Comparison of ENCODE assay signal across 21 cellular contexts in the genomic region with DNA sequence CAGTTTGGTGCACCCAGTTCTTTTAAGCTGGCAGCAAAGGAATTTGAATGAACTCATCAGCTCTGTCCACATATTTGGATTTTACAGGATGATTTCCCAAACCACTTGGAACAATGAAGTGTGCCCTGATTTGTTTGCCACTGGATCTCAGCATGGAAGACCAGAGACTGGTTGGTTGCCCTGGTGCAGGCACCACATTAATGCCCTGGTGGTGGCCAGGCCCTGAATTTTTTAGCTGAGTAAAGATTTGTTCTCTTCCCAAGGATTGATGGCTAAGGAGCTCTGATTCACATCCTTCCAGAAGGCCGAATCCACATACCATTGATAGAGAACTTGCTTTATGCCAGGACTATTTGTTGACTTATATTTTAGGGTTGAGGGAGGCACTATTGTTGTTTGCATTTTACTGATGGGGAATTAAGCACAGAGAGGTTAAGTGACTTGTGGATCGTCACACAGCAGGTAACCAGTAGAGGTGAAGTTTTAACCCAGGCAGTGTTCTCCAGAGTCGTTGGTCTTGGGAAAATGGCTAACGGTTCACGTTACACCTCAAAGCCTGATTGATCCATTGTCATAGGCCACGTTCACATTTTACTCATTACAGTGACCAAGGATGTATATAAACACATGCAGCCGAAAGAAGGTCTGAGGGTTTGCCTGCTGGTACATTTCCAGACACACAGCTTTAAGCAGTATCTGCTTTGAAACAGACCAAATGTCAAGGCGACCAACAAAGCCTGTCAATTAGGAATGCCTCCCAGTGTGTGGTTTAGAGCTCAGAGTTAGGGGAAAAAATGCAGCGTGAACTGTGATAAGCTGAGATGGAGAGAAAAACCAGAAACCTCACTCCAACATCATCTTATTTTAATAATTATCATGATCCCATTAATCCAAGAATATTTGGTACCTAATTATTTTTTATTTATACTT.
"Had no signal": no experiment of that assay in that cellular context is flagged by ENCODE, and none has a peak within 500 bp of the region (broad histone marks: within the 10 kb centered on the region; RNA-seq: fewer than 3 reads in every experiment).

No MANE protein-coding gene starts in this region.

- H3K27me3 ChIP-seq: breast epithelium, colonic mucosa, foreskin keratinocyte, upper lobe of left lung had no signal

- DNase-seq: activated CD8-positive, alpha-beta memory T cell treated with anti-CD3 and anti-CD28 coated beads for 24 hours; activated CD8-positive, alpha-beta memory T cell treated with anti-CD3 and anti-CD28 coated beads, Interleukin-2, amount 50 U/mL, for 4 hours; activated T-cell treated with anti-CD3 and anti-CD28 coated beads, Interleukin-2, amount 50 U/mL, for 24 hours; aorta; colonic mucosa; foreskin keratinocyte; lower lobe of right lung; naive thymus-derived CD4-positive, alpha-beta T cell; posterior cingulate gyrus; stimulated activated CD4-positive, alpha-beta T cell treated with anti-CD3 and anti-CD28 coated beads, Interleukin-15, amount 100 ng/mL, for 24 hours; stimulated activated CD4-positive, alpha-beta T cell treated with anti-CD3 and anti-CD28 coated beads, Interleukin-4, amount 100 ng/mL, for 24 hours; stimulated activated naive CD4-positive, alpha-beta T cell treated with Interleukin-2 at 50 U/mL for 16 hours; T-helper 1 cell; upper lobe of left lung had no signal

- H3K9me3 ChIP-seq: breast epithelium, colonic mucosa, upper lobe of left lung had no signal

- H3K36me3 ChIP-seq: breast epithelium, colonic mucosa, lower lobe of right lung, upper lobe of left lung had no signal

- ATAC-seq: activated naive CD4-positive, alpha-beta T cell treated with anti-CD3 and anti-CD28 coated beads, Interleukin-2, amount 50 U/mL, for 72 hours; activated T-helper 17 cell treated with anti-CD3 and anti-CD28 coated beads, Interleukin-2, amount 50 U/mL, for 72 hours; foreskin keratinocyte; left lobe of liver; lower lobe of right lung; naive thymus-derived CD4-positive, alpha-beta T cell; sciatic nerve had no signal

- H3K4me2 ChIP-seq: smooth muscle cell had no signal

- H3K4me3 ChIP-seq: breast epithelium, colonic mucosa, lower lobe of right lung, smooth muscle cell, upper lobe of left lung had no signal

- H3K4me1 ChIP-seq: colonic mucosa, foreskin keratinocyte, lower lobe of right lung, upper lobe of left lung had no signal

- H3K27ac ChIP-seq: breast epithelium, colonic mucosa, epithelial cell of prostate, foreskin keratinocyte, lower lobe of right lung, upper lobe of left lung had no signal
